In the genomic region with DNA sequence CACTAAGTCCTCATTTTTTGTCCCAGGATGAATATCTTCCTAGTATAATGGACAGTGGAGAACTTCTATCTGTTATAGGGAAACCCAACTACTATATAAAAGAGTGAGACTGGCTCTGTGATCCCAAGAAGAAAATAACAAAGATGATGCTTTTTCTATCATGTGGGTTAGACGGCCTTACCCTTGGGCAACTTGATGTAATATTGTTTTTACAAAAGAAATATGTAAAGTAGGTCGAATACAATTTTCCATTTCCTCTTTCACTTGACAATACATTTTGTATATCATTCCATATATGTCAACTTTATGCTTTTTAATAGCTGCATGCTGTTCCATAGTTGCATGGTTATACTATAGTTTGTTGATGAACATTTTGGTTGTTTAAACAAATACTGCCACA, we compare ENCODE assay signal across 1 cellular context.
TF ChIP-seq lines count a peak whose summit lies in the region.

No MANE protein-coding gene starts in this region.

TF ChIP-seq in GM12878, 131 proteins besides CTCF, POLR2A, EP300 and RAD21 (continued from another document):
- TF ChIP-seq EZH2 (IDR thresholded peaks at IDR 0.05; ENCODE audit: borderline replicate concordance, control insufficient read depth, low read depth, low read length) (no peak), SREBF1 (IDR thresholded peaks at IDR 0.05; ENCODE audit: low read length) (no peak), SMAD5 (IDR thresholded peaks at IDR 0.05; ENCODE audit: low read depth) (no peak), CBX3 (IDR thresholded peaks at IDR 0.05; ENCODE audit: borderline replicate concordance, low read depth) (no peak), BCL11A (IDR thresholded peaks at IDR 0.05; ENCODE audit: low read depth, low read length) (no peak), LARP7 (IDR thresholded peaks at IDR 0.05) (no peak)
- TF ChIP-seq, protein P1, sequence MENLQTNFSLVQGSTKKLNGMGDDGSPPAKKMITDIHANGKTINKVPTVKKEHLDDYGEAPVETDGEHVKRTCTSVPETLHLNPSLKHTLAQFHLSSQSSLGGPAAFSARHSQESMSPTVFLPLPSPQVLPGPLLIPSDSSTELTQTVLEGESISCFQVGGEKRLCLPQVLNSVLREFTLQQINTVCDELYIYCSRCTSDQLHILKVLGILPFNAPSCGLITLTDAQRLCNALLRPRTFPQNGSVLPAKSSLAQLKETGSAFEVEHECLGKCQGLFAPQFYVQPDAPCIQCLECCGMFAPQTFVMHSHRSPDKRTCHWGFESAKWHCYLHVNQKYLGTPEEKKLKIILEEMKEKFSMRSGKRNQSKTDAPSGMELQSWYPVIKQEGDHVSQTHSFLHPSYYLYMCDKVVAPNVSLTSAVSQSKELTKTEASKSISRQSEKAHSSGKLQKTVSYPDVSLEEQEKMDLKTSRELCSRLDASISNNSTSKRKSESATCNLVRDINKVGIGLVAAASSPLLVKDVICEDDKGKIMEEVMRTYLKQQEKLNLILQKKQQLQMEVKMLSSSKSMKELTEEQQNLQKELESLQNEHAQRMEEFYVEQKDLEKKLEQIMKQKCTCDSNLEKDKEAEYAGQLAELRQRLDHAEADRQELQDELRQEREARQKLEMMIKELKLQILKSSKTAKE (IDR thresholded peaks at IDR 0.05; ENCODE audit: low read depth, poor library complexity, severe bottlenecking): no peak
